Comparison of ENCODE assay signal across 12 cellular contexts in the genomic region with DNA sequence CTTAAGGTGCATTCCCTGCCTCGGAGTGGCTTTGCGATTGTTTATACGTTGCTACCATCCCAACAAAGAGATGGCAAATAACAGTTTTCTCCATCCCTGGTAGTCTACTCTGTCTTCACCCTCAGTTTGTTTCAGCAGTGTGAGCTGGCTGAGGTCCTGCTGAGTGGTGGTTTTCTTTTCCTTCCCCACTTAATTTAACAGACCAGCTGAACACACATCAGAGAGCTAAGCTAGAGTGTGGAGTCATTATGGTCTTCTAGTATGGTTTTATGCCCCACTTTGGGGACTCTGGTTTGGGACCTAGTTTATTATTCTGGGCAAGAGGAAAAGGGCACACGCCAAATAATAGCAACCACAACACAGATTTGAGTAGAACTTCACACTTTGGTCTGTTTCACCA. TPM values are rescaled to one million over a fixed set of nuclear protein-coding genes. Genes with fewer than 3 reads are reported as not detected.
DNase-seq lines count a peak whose midpoint lies in the region; ATAC-seq and TF ChIP-seq lines count a peak whose summit lies in the region.
"Had no signal": no experiment of that assay in that cellular context is flagged by ENCODE, and none has a peak within 500 bp of the region (broad histone marks: within the 10 kb centered on the region; RNA-seq: fewer than 3 reads in every experiment).

No MANE protein-coding gene starts in this region.

- H3K27me3 Mint-ChIP-seq in CD4-positive, alpha-beta T cell: no peaks in the 10 kb centered on the region
- H3K27me3 Mint-ChIP-seq in activated CD8-positive, alpha-beta T cell treated with anti-CD3 and anti-CD28 coated beads for 36 hours: no peaks in the 10 kb centered on the region
- H3K27me3 Mint-ChIP-seq in memory B cell: no peaks in the 10 kb centered on the region

- no peak for ATAC-seq in CD4-positive, alpha-beta T cell (ENCODE audit: poor library complexity)
- no peak for ATAC-seq in HCT116
- ATAC-seq in activated CD8-positive, alpha-beta T cell treated with anti-CD3 and anti-CD28 coated beads for 36 hours: peak; percentile 9
- ATAC-seq in memory B cell (ENCODE audit: low read depth): no peak
- ATAC-seq in GM18909 (IDR thresholded peaks at IDR 0.05; ENCODE audit: poor library complexity, unreplicated experiment): no peak
- ATAC-seq in left colon: no peak
- ATAC-seq in HG02852 (IDR thresholded peaks at IDR 0.05; ENCODE audit: unreplicated experiment): no peak
- ATAC-seq: K562 had no signal

- no peak overlapping the region for H3K4me3 ChIP-seq in HCT116 (replicated peaks in 1 of 2; ENCODE audit: low read depth in 1 of 2, low read length in 2 of 2)
- H3K4me3 ChIP-seq: K562 had no signal

- peaks cover 61% of the 10 kb centered on the region for H3K36me3 Mint-ChIP-seq in CD4-positive, alpha-beta T cell (ENCODE audit: low read depth)
- H3K36me3 Mint-ChIP-seq in activated CD8-positive, alpha-beta T cell treated with anti-CD3 and anti-CD28 coated beads for 36 hours (ENCODE audit: low read depth): peaks cover 36% of the 10 kb centered on the region
- peaks cover 21% of the 10 kb centered on the region for H3K36me3 Mint-ChIP-seq in memory B cell

- peak; percentile 7 for TF ChIP-seq POLR2A in HCT116 (IDR thresholded peaks at IDR 0.05; ENCODE audit: borderline replicate concordance, extremely low read depth, insufficient read depth, insufficient read length)

- no peak overlapping the region for H3K9ac ChIP-seq in HCT116 (ENCODE audit: low read length)

- H3K36me3 ChIP-seq in HCT116 (ENCODE audit: control insufficient read depth in 1 of 2, insufficient read depth in 2 of 2, low read length in 2 of 2): 0 out of 4 replicates have a peak, but pooled peaks cover 0 to 4% of the 10 kb centered on the region in 2 experiments
- H3K36me3 ChIP-seq: breast epithelium had no signal

- CTCF ChIA-PET in CD4-positive, alpha-beta T cell (lab: Charles Lee): interaction anchor here (0.9 to 4.8 kb wide), 14 partner anchors 10 to 191 kb away, joined by 3 to 80 read pairs (median 8); a partner anchor contains a TSS
- CTCF ChIA-PET in HCT116 (lab: Charles Lee): interaction anchor here (0.8 to 5.3 kb wide), 9 partner anchors 10 to 290 kb away, joined by 3 to 117 read pairs (median 15); no protein-coding TSS in a partner anchor
- CTCF ChIA-PET in activated CD8-positive, alpha-beta T cell treated with anti-CD3 and anti-CD28 coated beads for 36 hours (lab: Charles Lee): interaction anchor here (0.8 to 7.4 kb wide), 31 partner anchors 8 to 290 kb away, joined by 3 to 204 read pairs (median 9); a partner anchor contains a TSS

- POLR2A ChIA-PET in CD4-positive, alpha-beta T cell (lab: Charles Lee): interaction anchor here (0.6 to 8.3 kb wide), 8 partner anchors 10 to 191 kb away, joined by 3 to 346 read pairs (median 20); a partner anchor contains a TSS
- POLR2A ChIA-PET in HCT116 (lab: Charles Lee): interaction anchor here (0.9 to 1.3 kb wide), 3 partner anchors 10 to 106 kb away, joined by 3 to 5 read pairs (median 3); no protein-coding TSS in a partner anchor
- POLR2A ChIA-PET in activated CD8-positive, alpha-beta T cell treated with anti-CD3 and anti-CD28 coated beads for 36 hours (lab: Charles Lee): interaction anchor here (0.6 to 8.6 kb wide), 16 partner anchors 10 to 290 kb away, joined by 3 to 283 read pairs (median 9); a partner anchor contains a TSS

- intact Hi-C loops in CD4-positive, alpha-beta T cell (cut with DNase I, micrococcal nuclease): loop anchor here (1.0 to 10.0 kb wide), 8 partner anchors 45 to 883 kb away; a partner anchor contains a TSS
- intact Hi-C loops in HCT116 (cut with micrococcal nuclease) (loop anchor here (1.0 kb wide), 4 partner anchors 95 to 290 kb away; no protein-coding TSS in a partner anchor), left colon (cut with DNase I, micrococcal nuclease) (loop anchor here (5.0 kb wide), 2 partner anchors 98 to 188 kb away; no protein-coding TSS in a partner anchor)
- intact Hi-C loops in activated CD8-positive, alpha-beta T cell treated with anti-CD3 and anti-CD28 coated beads for 36 hours (cut with micrococcal nuclease): loop anchor here (1.0 to 5.0 kb wide), 2 partner anchors 88 to 188 kb away; no protein-coding TSS in a partner anchor

- H3K79me2 ChIP-seq in HCT116 (ENCODE audit: insufficient read depth, low read length): no peaks in the 10 kb centered on the region

- no peak for TF ChIP-seq RAD21 in HCT116 (IDR thresholded peaks at IDR 0.05; ENCODE audit: low read depth)

- no peak overlapping the region for H2AFZ ChIP-seq in HCT116 (ENCODE audit: low read depth, low read length, poor library complexity, severe bottlenecking)

- no peak overlapping the region for H3K4me2 ChIP-seq in HCT116 (ENCODE audit: low read length)

- no peak overlapping the region for H3K27ac ChIP-seq in CD4-positive, alpha-beta T cell (ENCODE audit: low read depth, low read length)
- no peak overlapping the region for H3K27ac ChIP-seq in HCT116 (ENCODE audit: low read depth, low read length)

- H3K9me3 ChIP-seq in CD4-positive, alpha-beta T cell (ENCODE audit: control insufficient read depth, low read length): no peaks in the 10 kb centered on the region
- H3K9me3 ChIP-seq in HCT116 (ENCODE audit: control insufficient read depth in 1 of 2, insufficient read depth in 1 of 2, low read depth in 1 of 2, low read length in 2 of 2): no peaks in the 10 kb centered on the region
- H3K9me3 ChIP-seq: breast epithelium had no signal

- peaks cover 13 to 36% of the 10 kb centered on the region in 2 experiments for H3K4me1 ChIP-seq in HCT116 (ENCODE audit: control insufficient read depth in 1 of 2, insufficient read depth in 2 of 2, low read length in 2 of 2)

- H3K4me3 Mint-ChIP-seq in CD4-positive, alpha-beta T cell: peak overlapping the region; percentile 31
- H3K4me3 Mint-ChIP-seq in activated CD8-positive, alpha-beta T cell treated with anti-CD3 and anti-CD28 coated beads for 36 hours: peak overlapping the region; percentile 97
- no peak overlapping the region for H3K4me3 Mint-ChIP-seq in memory B cell

- BruUV-seq in HCT116 (replicated peaks; lab: Mats Ljungman, UMichigan): no TSS peak

- no peaks in the 10 kb centered on the region for H3K9me3 Mint-ChIP-seq in CD4-positive, alpha-beta T cell
- no peaks in the 10 kb centered on the region for H3K9me3 Mint-ChIP-seq in activated CD8-positive, alpha-beta T cell treated with anti-CD3 and anti-CD28 coated beads for 36 hours
- H3K9me3 Mint-ChIP-seq in memory B cell: no peaks in the 10 kb centered on the region

- peak overlapping the region; percentile 96 for H3K27ac Mint-ChIP-seq in CD4-positive, alpha-beta T cell
- peak overlapping the region; percentile 99 for H3K27ac Mint-ChIP-seq in activated CD8-positive, alpha-beta T cell treated with anti-CD3 and anti-CD28 coated beads for 36 hours
- H3K27ac Mint-ChIP-seq in memory B cell: peak overlapping the region; percentile 99

- no peaks in the 10 kb centered on the region for H4K20me1 ChIP-seq in HCT116 (ENCODE audit: insufficient read depth)

- TF ChIP-seq CTCF in CD4-positive, alpha-beta T cell (IDR thresholded peaks at IDR 0.05): no peak
- TF ChIP-seq CTCF in HCT116 (IDR thresholded peaks at IDR 0.05 in 2 of 3, conservative IDR thresholded peaks at IDR 0.05 in 1 of 3; ENCODE audit: borderline replicate concordance in 1 of 3, insufficient read depth in 1 of 3, low read depth in 2 of 3, low read length in 2 of 3): no peak
- no peak for TF ChIP-seq CTCF in activated CD8-positive, alpha-beta T cell treated with anti-CD3 and anti-CD28 coated beads for 36 hours (IDR thresholded peaks at IDR 0.05)

- DNase-seq in CD4-positive, alpha-beta T cell: no peak
- DNase-seq in HCT116 (ENCODE audit: low read depth, low spot score): no peak
- peak; percentile 55 for DNase-seq in activated CD8-positive, alpha-beta T cell treated with anti-CD3 and anti-CD28 coated beads for 36 hours
- DNase-seq in memory B cell (ENCODE audit: low spot score in 2 of 2): no peak
- DNase-seq in left colon: no peak
- DNase-seq in NCI-H1105 treated with DMSO at 0.1 percent for 48 hours (lab: John Stamatoyannopoulos, UW): no peak
- DNase-seq: midbrain, SW 1271 had no signal

- RAD21 ChIA-PET in HCT116 (lab: Charles Lee; ENCODE audit: low non-redundant PET in 1 of 2, low total read pairs in 2 of 2, uncharacterized antibody in 2 of 2, unreplicated experiment in 2 of 2): interaction anchor here (2.5 to 3.1 kb wide), 2 partner anchors 187 to 188 kb away, joined by 15 to 16 read pairs; no protein-coding TSS in a partner anchor

- peaks cover 53% of the 10 kb centered on the region for H3K4me1 Mint-ChIP-seq in CD4-positive, alpha-beta T cell (ENCODE audit: low read depth)
- H3K4me1 Mint-ChIP-seq in activated CD8-positive, alpha-beta T cell treated with anti-CD3 and anti-CD28 coated beads for 36 hours (ENCODE audit: low read depth): peaks cover 63% of the 10 kb centered on the region
- H3K4me1 Mint-ChIP-seq in memory B cell: peaks cover 38% of the 10 kb centered on the region

- no peaks in the 10 kb centered on the region for H3K9me2 ChIP-seq in HCT116 (ENCODE audit: insufficient read depth)

- no peaks in the 10 kb centered on the region for H3K27me3 ChIP-seq in CD4-positive, alpha-beta T cell (ENCODE audit: control insufficient read depth, insufficient read depth, low read length)
- H3K27me3 ChIP-seq in HCT116 (ENCODE audit: insufficient read depth, low read length): no peaks in the 10 kb centered on the region
- H3K27me3 ChIP-seq: breast epithelium had no signal

TF ChIP-seq in HCT116, 20 proteins besides CTCF, POLR2A, EP300 and RAD21 (continues in another document):
- TF ChIP-seq SRF (IDR thresholded peaks at IDR 0.05; ENCODE audit: low read depth): no peak

RNA-seq across cellular contexts. Expression of a gene that starts 2.2 kb away (rescaled TPM):
- total RNA-seq in CD4-positive, alpha-beta T cell: 1 to 10 TPM; 3.8 to 4.7 TPM
- total RNA-seq in HCT116 (2021; ENCODE audit: unreplicated experiment) (13.2 TPM), left colon (10 to 100 TPM; 17.1 to 18.6 TPM)
- polyA plus RNA-seq in HCT116 (2012): 13.8 and 16.8 TPM in 2 replicates
- 10 to 100 TPM; 21.2 to 23.9 TPM for total RNA-seq in activated CD8-positive, alpha-beta T cell treated with anti-CD3 and anti-CD28 coated beads for 36 hours

RNA-seq across cellular contexts. Expression of a gene that starts 36.5 kb away (rescaled TPM):
- 10 to 100 TPM; 46.2 to 48.0 TPM for total RNA-seq in CD4-positive, alpha-beta T cell
- 24.4 TPM for total RNA-seq in HCT116 (2021; ENCODE audit: unreplicated experiment)
- polyA plus RNA-seq in HCT116 (2012): 30.7 and 39.9 TPM in 2 replicates
- 10 to 100 TPM; 55.0 to 61.3 TPM for total RNA-seq in activated CD8-positive, alpha-beta T cell treated with anti-CD3 and anti-CD28 coated beads for 36 hours
- total RNA-seq in left colon: 10 to 100 TPM; 22.2 to 25.8 TPM
